ENCODE assay signal across 31 cellular contexts in the genomic region with DNA sequence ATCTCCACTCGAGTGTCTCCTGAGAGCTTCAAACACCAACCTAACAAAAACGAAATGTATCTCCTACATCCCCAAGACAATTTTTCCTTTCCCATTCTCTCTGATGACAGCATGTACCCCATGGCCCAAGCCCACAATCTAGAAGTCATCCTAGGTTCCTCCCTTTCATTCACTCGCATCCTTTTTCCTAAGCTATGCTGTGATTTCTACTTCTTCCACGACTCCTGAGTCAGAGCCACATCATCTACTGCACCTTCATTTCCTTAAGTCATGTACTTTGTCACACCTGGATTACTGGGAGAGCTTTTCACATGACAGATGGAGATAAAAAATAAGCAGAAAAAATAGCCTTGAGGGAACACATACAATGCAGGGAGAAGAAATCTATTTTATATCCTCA. TPM values are rescaled to one million over a fixed set of nuclear protein-coding genes. Genes with fewer than 3 reads are reported as not detected.
"Had no signal": no experiment of that assay in that cellular context is flagged by ENCODE, and none has a peak within 500 bp of the region (broad histone marks: within the 10 kb centered on the region; RNA-seq: fewer than 3 reads in every experiment).

No MANE protein-coding gene starts in this region.

- H3K27me3 ChIP-seq: gastroesophageal sphincter, heart left ventricle, ovary, spleen, tibial nerve, upper lobe of right lung, uterus had no signal

- ATAC-seq: gastroesophageal sphincter; heart left ventricle; left lobe of liver; naive thymus-derived CD4-positive, alpha-beta T cell; psoas muscle; right cardiac atrium; stimulated activated memory B cell treated with anti-CD40 and anti-IgM and Interleukin-4, amounts not matched to agents 10 μg/mL and 1 μg/mL and 100 μg/mL, for 72 hours; stimulated activated naive CD8-positive, alpha-beta T cell treated with anti-CD3 and anti-CD28 coated beads, Interleukin-15, Interleukin-2, amounts not matched to agents 100 U/mL and 50 U/mL, for 24 hours; upper lobe of right lung had no signal

- DNase-seq: central memory CD4-positive, alpha-beta T cell; effector CD8-positive, alpha-beta T cell; endodermal cell; erythroblast; foreskin fibroblast; heart left ventricle; hypothalamus; immature natural killer cell; islet precursor cell; mesendoderm; midbrain; naive thymus-derived CD4-positive, alpha-beta T cell; nephron progenitor cell; nucleus accumbens; ovary; posterior cingulate gyrus; psoas muscle; right cardiac atrium; spleen; stimulated activated CD4-positive, alpha-beta T cell treated with anti-CD3 and anti-CD28 coated beads, Interleukin-4, amount 100 ng/mL, for 4 hours; stimulated activated naive CD8-positive, alpha-beta T cell treated with anti-CD3 and anti-CD28 coated beads, Interleukin-15, Interleukin-2, amounts not matched to agents 100 U/mL and 50 U/mL, for 24 hours; upper lobe of right lung; uterus had no signal

- H3K4me3 ChIP-seq: gastroesophageal sphincter, lung, ovary, psoas muscle, skin epidermis, spleen, thoracic aorta, tibial nerve, upper lobe of right lung, uterus had no signal

- H3K4me1 ChIP-seq: gastroesophageal sphincter, heart left ventricle, psoas muscle, upper lobe of right lung, uterus had no signal

- H3K27ac ChIP-seq: gastroesophageal sphincter, ovary, psoas muscle, skin epidermis, spleen, thoracic aorta, tibial nerve, upper lobe of right lung, uterus had no signal

- H3K9me3 ChIP-seq: gastroesophageal sphincter, heart left ventricle, ovary, spleen, thoracic aorta, upper lobe of right lung, uterus had no signal

- H3K36me3 ChIP-seq: gastroesophageal sphincter, heart left ventricle, ovary, spleen, thoracic aorta, tibial nerve, upper lobe of right lung, uterus had no signal

RNA-seq across cellular contexts. Expression of gene C4orf36, which starts 20.1 kb away (rescaled TPM):
- total RNA-seq: gastroesophageal sphincter; left lobe of liver; liver; naive thymus-derived CD4-positive, alpha-beta T cell; thoracic aorta had no signal

RNA-seq across cellular contexts. Expression of gene SLC10A6, which starts 23.0 kb away (rescaled TPM):
- total RNA-seq: endodermal cell had no signal
